ENCODE assay signal across 8 cellular contexts in genomic region chr22:50541667-50542026, GRCh38. TPM values are rescaled to one million over a fixed set of nuclear protein-coding genes. Genes with fewer than 3 reads are reported as not detected.
A peak's percentile ranks its signal among the peaks of the same experiment; 100 is the strongest.
DNase-seq lines count a peak whose midpoint lies in the region; ATAC-seq and TF ChIP-seq lines count a peak whose summit lies in the region.
"Not testable (repeated sequence)": the region's sequence is repeated elsewhere in the genome, so short reads cannot be mapped to it uniquely, and the experiment has no call there.

No MANE protein-coding gene starts in this region.

- H3K27me3 ChIP-seq in right cardiac atrium (ENCODE audit: control insufficient read depth, insufficient read depth): not testable (repeated sequence)
- H3K27me3 ChIP-seq in psoas muscle (ENCODE audit: insufficient read depth in 3 of 3, low read length in 2 of 3): peaks cover 0 to 34% (median 7%) of the 10 kb centered on the region in 3 donors

- H3K27me3 Mint-ChIP-seq in IgD-negative memory B cell; activated T-helper 1 cell treated with anti-CD3 and anti-CD28 coated beads, Interleukin-12 subunit alpha, Interleukin-12 subunit beta, Interleukin-2, Interleukin-4 antibody, amounts not matched to agents 30 ng/mL and 10 ng/mL and 1 ng/mL, durations not matched to agents 14 hours and 24 hours and 36 hours (ENCODE audit: insufficient read depth); dendritic cell treated with granulocyte-macrophage colony-stimulating factor and Interleukin-4, amounts not matched to agents 40 ng/mL and 50 ng/mL, for 4 days: not testable (repeated sequence)

- peak overlapping the region; percentile 91 to 100 (median 96) for H3K27ac Mint-ChIP-seq in IgD-negative memory B cell
- H3K27ac Mint-ChIP-seq in activated T-helper 1 cell treated with anti-CD3 and anti-CD28 coated beads, Interleukin-12 subunit alpha, Interleukin-12 subunit beta, Interleukin-2, Interleukin-4 antibody, amounts not matched to agents 30 ng/mL and 10 ng/mL and 1 ng/mL, durations not matched to agents 14 hours and 24 hours and 36 hours: peak overlapping the region; percentile 93
- H3K27ac Mint-ChIP-seq in dendritic cell treated with granulocyte-macrophage colony-stimulating factor and Interleukin-4, amounts not matched to agents 40 ng/mL and 50 ng/mL, for 4 days: peak overlapping the region; percentile 95

- H3K9me3 Mint-ChIP-seq in IgD-negative memory B cell; activated T-helper 1 cell treated with anti-CD3 and anti-CD28 coated beads, Interleukin-12 subunit alpha, Interleukin-12 subunit beta, Interleukin-2, Interleukin-4 antibody, amounts not matched to agents 30 ng/mL and 10 ng/mL and 1 ng/mL, durations not matched to agents 14 hours and 24 hours and 36 hours; dendritic cell treated with granulocyte-macrophage colony-stimulating factor and Interleukin-4, amounts not matched to agents 40 ng/mL and 50 ng/mL, for 4 days: not testable (repeated sequence)

- H3K4me1 ChIP-seq in right cardiac atrium (ENCODE audit: control insufficient read depth, insufficient read depth, low read length); psoas muscle: not testable (repeated sequence)

- peak overlapping the region; percentile 60 to 90 (median 76) for H3K4me3 Mint-ChIP-seq in IgD-negative memory B cell
- peak overlapping the region; percentile 42 for H3K4me3 Mint-ChIP-seq in activated T-helper 1 cell treated with anti-CD3 and anti-CD28 coated beads, Interleukin-12 subunit alpha, Interleukin-12 subunit beta, Interleukin-2, Interleukin-4 antibody, amounts not matched to agents 30 ng/mL and 10 ng/mL and 1 ng/mL, durations not matched to agents 14 hours and 24 hours and 36 hours
- H3K4me3 Mint-ChIP-seq in dendritic cell treated with granulocyte-macrophage colony-stimulating factor and Interleukin-4, amounts not matched to agents 40 ng/mL and 50 ng/mL, for 4 days: peak overlapping the region; percentile 70

- peaks cover 28 to 43% (median 40%) of the 10 kb centered on the region in 3 donors for H3K4me1 Mint-ChIP-seq in IgD-negative memory B cell
- peaks cover 72% of the 10 kb centered on the region for H3K4me1 Mint-ChIP-seq in activated T-helper 1 cell treated with anti-CD3 and anti-CD28 coated beads, Interleukin-12 subunit alpha, Interleukin-12 subunit beta, Interleukin-2, Interleukin-4 antibody, amounts not matched to agents 30 ng/mL and 10 ng/mL and 1 ng/mL, durations not matched to agents 14 hours and 24 hours and 36 hours (ENCODE audit: low read depth)
- peaks cover 58% of the 10 kb centered on the region for H3K4me1 Mint-ChIP-seq in dendritic cell treated with granulocyte-macrophage colony-stimulating factor and Interleukin-4, amounts not matched to agents 40 ng/mL and 50 ng/mL, for 4 days (ENCODE audit: low read depth)

- TF ChIP-seq CTCF in psoas muscle (IDR thresholded peaks at IDR 0.05): not testable (repeated sequence)

- H3K36me3 ChIP-seq in psoas muscle (ENCODE audit: insufficient read depth in 1 of 2, low read depth in 1 of 2): not testable (repeated sequence)

- not testable (repeated sequence) for H3K4me3 ChIP-seq in right cardiac atrium (ENCODE audit: low read length); psoas muscle

- not testable (repeated sequence) for H3K36me3 Mint-ChIP-seq in IgD-negative memory B cell; activated T-helper 1 cell treated with anti-CD3 and anti-CD28 coated beads, Interleukin-12 subunit alpha, Interleukin-12 subunit beta, Interleukin-2, Interleukin-4 antibody, amounts not matched to agents 30 ng/mL and 10 ng/mL and 1 ng/mL, durations not matched to agents 14 hours and 24 hours and 36 hours (ENCODE audit: low read depth)
- peaks cover 18% of the 10 kb centered on the region for H3K36me3 Mint-ChIP-seq in dendritic cell treated with granulocyte-macrophage colony-stimulating factor and Interleukin-4, amounts not matched to agents 40 ng/mL and 50 ng/mL, for 4 days (ENCODE audit: low read depth)

- 75% methylated on average over 5 of the region's 5 CpGs for WGBS in right cardiac atrium
- WGBS in psoas muscle, 3 donors: 59 to 79% (median 68%) methylated on average over 5 of the region's 5 CpGs

- intact Hi-C loops in activated T-helper 1 cell treated with anti-CD3 and anti-CD28 coated beads, Interleukin-12 subunit alpha, Interleukin-12 subunit beta, Interleukin-2, Interleukin-4 antibody, amounts not matched to agents 30 ng/mL and 10 ng/mL and 1 ng/mL, durations not matched to agents 14 hours and 24 hours and 36 hours (cut with micrococcal nuclease): loop anchor here (5.0 kb wide), 1 partner anchor 524 kb away; no protein-coding TSS in a partner anchor
- intact Hi-C loops in dendritic cell treated with granulocyte-macrophage colony-stimulating factor and Interleukin-4, amounts not matched to agents 40 ng/mL and 50 ng/mL, for 4 days (cut with micrococcal nuclease): loop anchor here (1.0 kb wide), 1 partner anchor 9 kb away; no protein-coding TSS in a partner anchor
- intact Hi-C loops in right cardiac atrium (cut with DNase I); psoas muscle (cut with DNase I): not testable (repeated sequence)

- DNase-seq in GF-D8 (lab: John Stamatoyannopoulos, UW) (peak; percentile 66), RKO (ENCODE audit: low spot score) (peak; percentile 55), right cardiac atrium (peak in 2 of 3 donors; percentile 65 to 71), psoas muscle (peak in 1 of 2 donors; percentile 65), ureter (ENCODE audit: low spot score) (peak; percentile 44)
- DNase-seq in activated T-helper 1 cell treated with anti-CD3 and anti-CD28 coated beads, Interleukin-12 subunit alpha, Interleukin-12 subunit beta, Interleukin-2, Interleukin-4 antibody, amounts not matched to agents 30 ng/mL and 10 ng/mL and 1 ng/mL, durations not matched to agents 14 hours and 24 hours and 36 hours (ENCODE audit: low spot score): peak; percentile 49

- not testable (repeated sequence) for H3K9me3 ChIP-seq in right cardiac atrium (ENCODE audit: control insufficient read depth, low read length); psoas muscle

- H3K27ac ChIP-seq in right cardiac atrium (ENCODE audit: low read length): not testable (repeated sequence)
- peak overlapping the region; percentile 50 for H3K27ac ChIP-seq in psoas muscle

- ATAC-seq in right cardiac atrium (peak in 1 of 2 donors; percentile 42), psoas muscle (peak in 2 of 4 donors; percentile 42 to 58)

RNA-seq across cellular contexts. Expression of gene KLHDC7B, which starts 4.1 kb away (rescaled TPM):
- polyA plus RNA-seq in IgD-negative memory B cell: 4.7 TPM
- total RNA-seq in activated T-helper 1 cell treated with anti-CD3 and anti-CD28 coated beads, Interleukin-12 subunit alpha, Interleukin-12 subunit beta, Interleukin-2, Interleukin-4 antibody, amounts not matched to agents 30 ng/mL and 10 ng/mL and 1 ng/mL, durations not matched to agents 14 hours and 24 hours and 36 hours: 5.5 TPM in 2 replicates
- total RNA-seq in right cardiac atrium: under 1 TPM in 3 of 4 donors, not detected in 1; 0.08 to 0.14 (median 0.09) TPM
- polyA plus RNA-seq in right cardiac atrium: not detected
- under 1 TPM in 1 of 4 donors, not detected in 3; 0.11 TPM for total RNA-seq in psoas muscle
- polyA plus RNA-seq in psoas muscle: under 1 TPM in 2 of 3 donors, not detected in 1; 0.01 TPM
- total RNA-seq in ureter: 1.2 TPM

RNA-seq across cellular contexts. Expression of gene TYMP, which starts 11.8 kb away (rescaled TPM):
- polyA plus RNA-seq in IgD-negative memory B cell (56.8 TPM), right cardiac atrium (18.5 TPM), psoas muscle (10 to 100 TPM in 1 of 3 donors, 1 to 10 TPM in 2; 5.0 to 26.0 (median 7.0) TPM)
- total RNA-seq in activated T-helper 1 cell treated with anti-CD3 and anti-CD28 coated beads, Interleukin-12 subunit alpha, Interleukin-12 subunit beta, Interleukin-2, Interleukin-4 antibody, amounts not matched to agents 30 ng/mL and 10 ng/mL and 1 ng/mL, durations not matched to agents 14 hours and 24 hours and 36 hours: 57.2 and 59.9 TPM in 2 replicates
- total RNA-seq in right cardiac atrium (10 to 100 TPM; 14.6 to 35.5 (median 19.3) TPM), psoas muscle (10 to 100 TPM in 3 of 4 donors, 1 to 10 TPM in 1; 7.1 to 18.8 (median 13.3) TPM), ureter (37.9 TPM)

RNA-seq across cellular contexts. Expression of gene SCO2, which starts 16.2 kb away (rescaled TPM):
- polyA plus RNA-seq in IgD-negative memory B cell (11.8 TPM), right cardiac atrium (not detected), psoas muscle (under 1 TPM in 2 of 3 donors, not detected in 1; 0.99 to 1.00 TPM)
- 8.7 and 14.8 TPM in 2 replicates for total RNA-seq in activated T-helper 1 cell treated with anti-CD3 and anti-CD28 coated beads, Interleukin-12 subunit alpha, Interleukin-12 subunit beta, Interleukin-2, Interleukin-4 antibody, amounts not matched to agents 30 ng/mL and 10 ng/mL and 1 ng/mL, durations not matched to agents 14 hours and 24 hours and 36 hours
- total RNA-seq in right cardiac atrium (1 to 10 TPM in 2 of 4 donors, not detected in 2; 1.4 to 2.2 TPM), psoas muscle (under 1 TPM in 1 of 4 donors, not detected in 3; 0.97 TPM), ureter (not detected)

RNA-seq across cellular contexts. Expression of gene SYCE3, which starts 21.1 kb away (rescaled TPM):
- polyA plus RNA-seq in IgD-negative memory B cell: not detected
- 0.83 TPM in 1 of 2 replicates, not detected in the other for total RNA-seq in activated T-helper 1 cell treated with anti-CD3 and anti-CD28 coated beads, Interleukin-12 subunit alpha, Interleukin-12 subunit beta, Interleukin-2, Interleukin-4 antibody, amounts not matched to agents 30 ng/mL and 10 ng/mL and 1 ng/mL, durations not matched to agents 14 hours and 24 hours and 36 hours
- not detected for total RNA-seq in right cardiac atrium
- polyA plus RNA-seq in right cardiac atrium: not detected
- not detected for total RNA-seq in psoas muscle
- polyA plus RNA-seq in psoas muscle: not detected
- not detected for total RNA-seq in ureter

RNA-seq across cellular contexts. Expression of gene NCAPH2, which starts 33.6 kb away (rescaled TPM):
- polyA plus RNA-seq in IgD-negative memory B cell: 39.4 TPM
- total RNA-seq in activated T-helper 1 cell treated with anti-CD3 and anti-CD28 coated beads, Interleukin-12 subunit alpha, Interleukin-12 subunit beta, Interleukin-2, Interleukin-4 antibody, amounts not matched to agents 30 ng/mL and 10 ng/mL and 1 ng/mL, durations not matched to agents 14 hours and 24 hours and 36 hours: 133 and 134 TPM in 2 replicates
- total RNA-seq in right cardiac atrium: 10 to 100 TPM; 23.3 to 35.0 (median 28.6) TPM
- polyA plus RNA-seq in right cardiac atrium: 29.1 TPM
- 10 to 100 TPM; 19.2 to 24.2 (median 21.7) TPM for total RNA-seq in psoas muscle
- polyA plus RNA-seq in psoas muscle: 10 to 100 TPM; 21.8 to 26.3 (median 23.7) TPM
- 37.7 TPM for total RNA-seq in ureter
